7 cellular contexts compared by ENCODE assay signal in genomic region chr16:85126731-85127662, GRCh38. TPM values are rescaled to one million over a fixed set of nuclear protein-coding genes. Genes with fewer than 3 reads are reported as not detected.
DNase-seq lines count a peak whose midpoint lies in the region; ATAC-seq and TF ChIP-seq lines count a peak whose summit lies in the region.

No MANE protein-coding gene starts in this region.

- H2BK12ac ChIP-seq in H9 (ENCODE audit: insufficient read length, low read depth, low read length): no peak overlapping the region

- WGBS in H9 (ENCODE audit: extremely low coverage, insufficient read length, low lambda C conversion rate): no CpG with 5 or more reads among the region's 22 CpGs
- WGBS in esophagus muscularis mucosa: 28% methylated on average over 20 of the region's 22 CpGs

- no peak overlapping the region for H2BK120ac ChIP-seq in H9 (ENCODE audit: low read depth, low read length, poor library complexity, severe bottlenecking)

- no peak overlapping the region for H3K9ac ChIP-seq in H9 (ENCODE audit: extremely low read depth, insufficient read length, low read length)

- H3K27me3 ChIP-seq in H9 (ENCODE audit: insufficient read depth, low read length) (no peaks in the 10 kb centered on the region), esophagus muscularis mucosa (no peaks in the 10 kb centered on the region)

- no peak for TF ChIP-seq EP300 in esophagus muscularis mucosa (IDR thresholded peaks at IDR 0.05)

- H3K79me2 ChIP-seq in H9 (ENCODE audit: insufficient read depth, low read length): no peaks in the 10 kb centered on the region

- peaks cover 16% of the 10 kb centered on the region for H3K27me3 Mint-ChIP-seq in H9 (ENCODE audit: low read depth)

- ATAC-seq in sciatic nerve (peak; percentile 59), GM21619 (IDR thresholded peaks at IDR 0.05; ENCODE audit: unreplicated experiment) (no peak)

- TF ChIP-seq CTCF in H9 (conservative IDR thresholded peaks at IDR 0.05): no peak
- no peak for TF ChIP-seq CTCF in esophagus muscularis mucosa (IDR thresholded peaks at IDR 0.05)

- no peak overlapping the region for H3K18ac ChIP-seq in H9 (ENCODE audit: insufficient read length, low read depth, low read length)

- H3K4ac ChIP-seq in H9 (ENCODE audit: low read depth, low read length): no peak overlapping the region

- DNase-seq in H9 (no peak), esophagus muscularis mucosa (ENCODE audit: extremely low spot score) (no peak), sciatic nerve (ENCODE audit: low spot score) (no peak), NCI-H1436 (lab: John Stamatoyannopoulos, UW) (no peak), GF-D8 (lab: John Stamatoyannopoulos, UW) (no peak)

- no peak overlapping the region for H4K8ac ChIP-seq in H9 (replicated peaks; ENCODE audit: insufficient read length, low read depth, low read length)

- H3K4me3 ChIP-seq in esophagus muscularis mucosa: no peak overlapping the region

- no peak overlapping the region for H4K5ac ChIP-seq in H9 (ENCODE audit: insufficient read length, low read depth, low read length)

- H3K4me1 ChIP-seq in H9 (ENCODE audit: insufficient read depth, low read length) (peaks cover 3% of the 10 kb centered on the region; the same call in 1 of the 2 replicates), esophagus muscularis mucosa (peaks cover 40 to 67% (median 61%) of the 10 kb centered on the region in 4 donors)

- intact Hi-C loops in esophagus muscularis mucosa (cut with DNase I) (no loop called here), sciatic nerve (cut with DNase I) (no loop called here)

- no peak overlapping the region for H2BK5ac ChIP-seq in H9 (ENCODE audit: insufficient read length, low read length)

- no peak overlapping the region for H3K23ac ChIP-seq in H9 (ENCODE audit: insufficient read length, low read depth, low read length)

- H3K4me3 Mint-ChIP-seq in H9: peak overlapping the region in 1 of 2 experiments; percentile 2; a peak in 2 of 5 replicates

- H3K27ac Mint-ChIP-seq in H9: peak overlapping the region in 2 of 3 experiments; percentile 9 to 76; a peak in 2 of 7 replicates

- H2AK5ac ChIP-seq in H9 (ENCODE audit: insufficient read length, low read length): no peak overlapping the region

- H3T11ph ChIP-seq in H9 (ENCODE audit: low read length): no peak overlapping the region

- TF ChIP-seq POLR2A in esophagus muscularis mucosa (IDR thresholded peaks at IDR 0.05; ENCODE audit: low read depth): no peak

- no peak overlapping the region for H3K27ac ChIP-seq in H9 (ENCODE audit: insufficient read length, low read depth, low read length)
- H3K27ac ChIP-seq in esophagus muscularis mucosa (replicated peaks in 1 of 4): peak overlapping the region; percentile 29 to 55 (median 48)

- no peak overlapping the region for H2BK15ac ChIP-seq in H9 (ENCODE audit: low read depth, low read length)

- no peaks in the 10 kb centered on the region for H3K23me2 ChIP-seq in H9 (ENCODE audit: insufficient read length, low read depth, low read length, poor library complexity, severe bottlenecking)

- peaks cover 0 to 9% of the 10 kb centered on the region in 2 experiments; a peak in 3 of 5 replicates for H3K9me3 Mint-ChIP-seq in H9

- no peak overlapping the region; the same call in 1 of the 2 replicates for H3K14ac ChIP-seq in H9 (ENCODE audit: insufficient read depth, low read length)

- no peak overlapping the region for H4K91ac ChIP-seq in H9 (ENCODE audit: insufficient read length, low read depth, low read length)

- no peaks in the 10 kb centered on the region; a peak in 1 of 7 replicates for H3K36me3 Mint-ChIP-seq in H9 (ENCODE audit: insufficient read depth in 1 of 3, low read depth in 3 of 3)

- no peaks in the 10 kb centered on the region for H3K79me1 ChIP-seq in H9 (ENCODE audit: insufficient read depth, low read depth, low read length, poor library complexity, severe bottlenecking)

- no peaks in the 10 kb centered on the region for H4K20me1 ChIP-seq in H9 (ENCODE audit: control insufficient read depth, insufficient read depth, insufficient read length)

- H3K36me3 ChIP-seq in esophagus muscularis mucosa: no peaks in the 10 kb centered on the region

- H2AFZ ChIP-seq in H9 (ENCODE audit: low read length): no peak overlapping the region

- H3K9me3 ChIP-seq in H9 (ENCODE audit: control insufficient read depth, low read depth, low read length): no peaks in the 10 kb centered on the region
- no peaks in the 10 kb centered on the region for H3K9me3 ChIP-seq in esophagus muscularis mucosa

- H3K4me1 Mint-ChIP-seq in H9: peaks cover 29 to 36% of the 10 kb centered on the region in 2 experiments

- no peak overlapping the region for H3K56ac ChIP-seq in H9 (ENCODE audit: insufficient read length, low read depth, low read length)

- peak overlapping the region; percentile 18 for H3K4me2 ChIP-seq in H9 (ENCODE audit: insufficient read depth, insufficient read length, low read length)

- H2BK20ac ChIP-seq in H9 (ENCODE audit: low read depth, low read length, poor library complexity, severe bottlenecking): no peak overlapping the region

TF ChIP-seq in PFSK-1, 5 proteins besides CTCF, POLR2A, EP300 and RAD21:
- TF ChIP-seq FOXP2 (optimal IDR thresholded peaks at IDR 0.05; ENCODE audit: borderline replicate concordance, extremely low read depth, extremely low read length, insufficient read depth): peak; percentile 72
- TF ChIP-seq SIN3A (IDR thresholded peaks at IDR 0.05; ENCODE audit: borderline replicate concordance, insufficient read depth, low read length): peak; percentile 42; the same call in 1 of the 2 replicates
- TF ChIP-seq POLR2AphosphoS5 (IDR thresholded peaks at IDR 0.05; ENCODE audit: low read depth, low read length): no peak
- TF ChIP-seq TAF1 (IDR thresholded peaks at IDR 0.05; ENCODE audit: borderline replicate concordance, insufficient read depth, low read length): no peak

RNA-seq across cellular contexts. Expression of gene CIBAR2, which starts 14.7 kb away (rescaled TPM):
- not detected in 2 replicates for total RNA-seq in H9 (2021)
- polyA plus RNA-seq in PFSK-1 (2012; ENCODE audit: insufficient read length, low read depth): not detected
- not detected for total RNA-seq in esophagus muscularis mucosa
- total RNA-seq in sciatic nerve: not detected
